In genomic region chr12:15977999-15978398, GRCh38 we compare ENCODE assay signal across 14 cellular contexts.
A peak's percentile ranks its signal among the peaks of the same experiment; 100 is the strongest.
DNase-seq lines count a peak whose midpoint lies in the region; ATAC-seq and TF ChIP-seq lines count a peak whose summit lies in the region.
"Had no signal": no experiment of that assay in that cellular context is flagged by ENCODE, and none has a peak within 500 bp of the region (broad histone marks: within the 10 kb centered on the region; RNA-seq: fewer than 3 reads in every experiment).

No MANE protein-coding gene starts in this region.

- no peak for TF ChIP-seq EP300 in esophagus muscularis mucosa (IDR thresholded peaks at IDR 0.05)

- H3K9me3 ChIP-seq in GM23248 (ENCODE audit: low read depth) (no peaks in the 10 kb centered on the region), HUES48 (ENCODE audit: control insufficient read depth, insufficient read depth, low read length) (no peaks in the 10 kb centered on the region), esophagus muscularis mucosa (no peaks in the 10 kb centered on the region)
- H3K9me3 ChIP-seq: tibial nerve had no signal

- H3K27me3 ChIP-seq in GM23248 (replicated peaks; ENCODE audit: insufficient read depth) (no peaks in the 10 kb centered on the region), HUES48 (ENCODE audit: control insufficient read depth, insufficient read depth, low read length) (no peaks in the 10 kb centered on the region), esophagus muscularis mucosa (no peaks in the 10 kb centered on the region), rectal smooth muscle tissue (ENCODE audit: control insufficient read depth, insufficient read depth, low read length) (no peaks in the 10 kb centered on the region)
- H3K27me3 ChIP-seq: tibial nerve had no signal

- H3K4me1 ChIP-seq in GM23248 (ENCODE audit: insufficient read depth) (peaks cover 52% of the 10 kb centered on the region), HUES48 (ENCODE audit: control insufficient read depth, insufficient read depth, low read length) (peaks cover 12% of the 10 kb centered on the region), esophagus muscularis mucosa (peaks cover 23 to 45% (median 35%) of the 10 kb centered on the region in 4 donors), rectal smooth muscle tissue (ENCODE audit: control insufficient read depth, insufficient read depth, low read length) (peaks cover 4% of the 10 kb centered on the region)

- peaks cover 55% of the 10 kb centered on the region for H3F3A ChIP-seq in GM23248 (ENCODE audit: insufficient read depth)

- intact Hi-C loops in esophagus muscularis mucosa (cut with DNase I), result no loop called here
- intact Hi-C loops in natural killer cell (cut with micrococcal nuclease), result no loop called here
- intact Hi-C loops in CD14-positive monocyte (cut with micrococcal nuclease), result no loop called here

- H3K27me3 Mint-ChIP-seq in natural killer cell (ENCODE audit: low read depth in 2 of 2) (no peaks in the 10 kb centered on the region), CD14-positive monocyte (ENCODE audit: low read depth in 3 of 3) (peaks cover 0 to 2% (median 0%) of the 10 kb centered on the region in 3 donors)

- H3K36me3 Mint-ChIP-seq in natural killer cell (no peaks in the 10 kb centered on the region), CD14-positive monocyte (peaks cover 39 to 57% of the 10 kb centered on the region in 2 donors)

- H3K9ac ChIP-seq in GM23248, result no peak overlapping the region
- no peak overlapping the region for H3K9ac ChIP-seq in HUES48 (ENCODE audit: low read depth, low read length)
- H3K9ac ChIP-seq in rectal smooth muscle tissue (ENCODE audit: low read length), result no peak overlapping the region

- H3K4me3 Mint-ChIP-seq in natural killer cell (no peak overlapping the region), CD14-positive monocyte (no peak overlapping the region)
- H3K4me3 Mint-ChIP-seq: stimulated activated effector memory CD8-positive, alpha-beta T cell treated with anti-CD3 and anti-CD28 coated beads, Interleukin-12 subunit alpha, Interleukin-12 subunit beta, amount 100 ng/mL, for 72 hours had no signal

- in situ Hi-C loops in GM23248 (cut with MboI), result no loop called here

- peak overlapping the region; percentile 63 for H3K4me2 ChIP-seq in GM23248 (ENCODE audit: unreplicated experiment)

- 84 to 86% methylated on average over 3 of the region's 3 CpGs for WGBS in GM23248 (ENCODE audit: low coverage in 1 of 2, low lambda C conversion rate in 2 of 2, missing lambda C conversion rate in 2 of 2), 2 experiments
- WGBS in esophagus muscularis mucosa, result 65% methylated on average over 3 of the region's 3 CpGs

- H2AFZ ChIP-seq in GM23248, result no peak overlapping the region

- H3K9me3 Mint-ChIP-seq in natural killer cell (no peaks in the 10 kb centered on the region), CD14-positive monocyte (no peaks in the 10 kb centered on the region)
- H3K9me3 Mint-ChIP-seq: activated T-helper 2 cell treated with anti-CD3 and anti-CD28 coated beads, Interferon-gamma antibody, Interleukin-2, Interleukin-4, amounts not matched to agents 10 μg/mL and 5 μg/mL and 100 μg/mL, durations not matched to agents 14 hours and 24 hours and 36 hours; stimulated activated effector memory CD8-positive, alpha-beta T cell treated with anti-CD3 and anti-CD28 coated beads, Interleukin-12 subunit alpha, Interleukin-12 subunit beta, amount 100 ng/mL, for 72 hours had no signal

- TF ChIP-seq CTCF in esophagus muscularis mucosa (IDR thresholded peaks at IDR 0.05) (no peak), natural killer cell (IDR thresholded peaks at IDR 0.05) (no peak), CD14-positive monocyte (IDR thresholded peaks at IDR 0.05) (no peak)

- no peaks in the 10 kb centered on the region for H4K20me1 ChIP-seq in GM23248 (ENCODE audit: insufficient read depth)

- H3K27ac Mint-ChIP-seq in natural killer cell (no peak overlapping the region), CD14-positive monocyte (peak overlapping the region in 1 of 7 donors; percentile 59)
- H3K27ac Mint-ChIP-seq: activated T-helper 2 cell treated with anti-CD3 and anti-CD28 coated beads, Interferon-gamma antibody, Interleukin-2, Interleukin-4, amounts not matched to agents 10 μg/mL and 5 μg/mL and 100 μg/mL, durations not matched to agents 14 hours and 24 hours and 36 hours; stimulated activated effector memory CD8-positive, alpha-beta T cell treated with anti-CD3 and anti-CD28 coated beads, Interleukin-12 subunit alpha, Interleukin-12 subunit beta, amount 100 ng/mL, for 72 hours had no signal

- peak overlapping the region; percentile 5; the same call in 1 of the 2 replicates for H3K4me3 ChIP-seq in GM23248
- no peak overlapping the region for H3K4me3 ChIP-seq in HUES48 (ENCODE audit: low read depth, low read length)
- no peak overlapping the region for H3K4me3 ChIP-seq in esophagus muscularis mucosa
- H3K4me3 ChIP-seq in rectal smooth muscle tissue (ENCODE audit: low read length), result no peak overlapping the region
- H3K4me3 ChIP-seq: tibial nerve had no signal

- no peaks in the 10 kb centered on the region for H3K9me2 ChIP-seq in GM23248 (ENCODE audit: insufficient read depth)

- no peak for TF ChIP-seq POLR2A in esophagus muscularis mucosa (IDR thresholded peaks at IDR 0.05; ENCODE audit: low read depth)

- H3K4me1 Mint-ChIP-seq in natural killer cell (peaks cover 0 to 5% of the 10 kb centered on the region in 2 donors), CD14-positive monocyte (no peaks in the 10 kb centered on the region)
- H3K4me1 Mint-ChIP-seq: stimulated activated effector memory CD8-positive, alpha-beta T cell treated with anti-CD3 and anti-CD28 coated beads, Interleukin-12 subunit alpha, Interleukin-12 subunit beta, amount 100 ng/mL, for 72 hours had no signal

- H3K27ac ChIP-seq in GM23248 (peak overlapping the region; percentile 70), HUES48 (ENCODE audit: low read depth, low read length) (peak overlapping the region; percentile 5), esophagus muscularis mucosa (replicated peaks in 1 of 4) (peak overlapping the region in 3 of 4 donors; percentile 36 to 61 (median 46)), rectal smooth muscle tissue (ENCODE audit: low read depth, low read length) (peak overlapping the region; percentile 10)

- H3K36me3 ChIP-seq in GM23248 (ENCODE audit: low read depth) (no peaks in the 10 kb centered on the region), HUES48 (ENCODE audit: control insufficient read depth, insufficient read depth, low read length) (no peaks in the 10 kb centered on the region), esophagus muscularis mucosa (peaks cover 0 to 18% (median 6%) of the 10 kb centered on the region in 4 donors), rectal smooth muscle tissue (ENCODE audit: control insufficient read depth, insufficient read depth, low read length) (no peaks in the 10 kb centered on the region)

- DNase-seq in GM23248, result no peak
- no peak for DNase-seq in esophagus muscularis mucosa (ENCODE audit: extremely low spot score)
- no peak for DNase-seq in natural killer cell
- DNase-seq in iPS-NIHi11 (ENCODE audit: low spot score), result no peak
- DNase-seq in CD14-positive monocyte (ENCODE audit: low spot score), result no peak
- DNase-seq in cerebellar cortex (ENCODE audit: low spot score), result no peak
- DNase-seq: DMS153; NK-92 treated with Interleukin-12 subunit alpha and Interleukin-12 subunit beta, amount 100 ng/mL, for 24 hours; Right ventricle myocardium superior had no signal

- H3K79me2 ChIP-seq in GM23248 (ENCODE audit: insufficient read depth), result no peaks in the 10 kb centered on the region

- ATAC-seq in natural killer cell, result no peak
- ATAC-seq: stimulated activated effector memory CD8-positive, alpha-beta T cell treated with anti-CD3 and anti-CD28 coated beads, Interleukin-12 subunit alpha, Interleukin-12 subunit beta, amount 100 ng/mL, for 72 hours had no signal

Comparison
In these comparisons a context has a peak if more than half of its experiments do, and no peak if none do; other contexts are left out.
1. H3K27ac ChIP-seq: peak in every context shown above with its lines; median percentile 70 in GM23248; 46 in esophagus muscularis mucosa; 10 in rectal smooth muscle tissue; 5 in HUES48.